ENCODE assay signal across 9 cellular contexts in genomic region chr19:35247526-35248309, GRCh38. TPM values are rescaled to one million over a fixed set of nuclear protein-coding genes. Genes with fewer than 3 reads are reported as not detected.
DNase-seq lines count a peak whose midpoint lies in the region; ATAC-seq and TF ChIP-seq lines count a peak whose summit lies in the region.
"Had no signal": no experiment of that assay in that cellular context is flagged by ENCODE, and none has a peak within 500 bp of the region (broad histone marks: within the 10 kb centered on the region; RNA-seq: fewer than 3 reads in every experiment).

No MANE protein-coding gene starts in this region.

- no peaks in the 10 kb centered on the region for H3K79me2 ChIP-seq in OCI-LY3 (ENCODE audit: low read length)

- peak overlapping the region; percentile 98 for H3K4me2 ChIP-seq in OCI-LY3 (ENCODE audit: low read length)

- H3K36me3 Mint-ChIP-seq in immature natural killer cell, result peaks cover 0 to 8% (median 4%) of the 10 kb centered on the region in 3 donors

- H3K27ac Mint-ChIP-seq in immature natural killer cell, result peak overlapping the region in 3 of 6 donors; percentile 40 to 74 (median 58)

- peaks cover 8 to 36% (median 19%) of the 10 kb centered on the region in 3 donors for H3K27me3 Mint-ChIP-seq in immature natural killer cell (ENCODE audit: low read depth in 3 of 3)

- H3K4me1 Mint-ChIP-seq in immature natural killer cell, result peaks cover 22 to 23% of the 10 kb centered on the region in 2 donors

- DNase-seq in SIG-M5 treated with dmso at 0.1 percent for 504 hours (lab: John Stamatoyannopoulos, UW; ENCODE audit: unreplicated experiment) (peak; percentile 20), SIG-M5 (lab: John Stamatoyannopoulos, UW) (no peak), immature natural killer cell (peak; percentile 14 to 24 (median 21)), SKM-1 treated with dmso at 0.1 percent for 144 hours (lab: John Stamatoyannopoulos, UW; ENCODE audit: unreplicated experiment) (no peak)
- DNase-seq in activated naive CD8-positive, alpha-beta T cell treated with anti-CD3 and anti-CD28 coated beads, Interleukin-2, amount 50 U/mL, for 16 hours (ENCODE audit: low read depth, low spot score), result peak; percentile 33
- DNase-seq in stimulated activated CD4-positive, alpha-beta T cell treated with anti-CD3 and anti-CD28 coated beads, Interleukin-2, amount 100 ng/mL, for 4 hours (ENCODE audit: low read depth), result peak; percentile 50

- H4K20me1 ChIP-seq in OCI-LY3 (ENCODE audit: insufficient read depth, low read length), result no peaks in the 10 kb centered on the region

- H3K9me3 ChIP-seq in OCI-LY3 (ENCODE audit: insufficient read depth, low read length), result peaks cover 3% of the 10 kb centered on the region; the same call in 1 of the 2 replicates

- H3K4me3 ChIP-seq in OCI-LY3 (ENCODE audit: low read length), result peak overlapping the region; percentile 82

- peaks cover 40% of the 10 kb centered on the region for H3K27me3 ChIP-seq in OCI-LY3 (ENCODE audit: low read depth, low read length)

- H3K36me3 ChIP-seq in OCI-LY3 (replicated peaks; ENCODE audit: low read depth, low read length), result no peaks in the 10 kb centered on the region

- ATAC-seq in HG03196 (IDR thresholded peaks at IDR 0.05; ENCODE audit: unreplicated experiment), result peak; percentile 37

- peak overlapping the region; percentile 73 to 87 (median 84) for H3K4me3 Mint-ChIP-seq in immature natural killer cell

- H3K27ac ChIP-seq in OCI-LY3 (ENCODE audit: low read length), result no peak overlapping the region

- H3K9me3 Mint-ChIP-seq in immature natural killer cell, result peaks cover 0 to 5% (median 0%) of the 10 kb centered on the region in 6 donors

- peaks cover 10% of the 10 kb centered on the region for H3K4me1 ChIP-seq in OCI-LY3 (ENCODE audit: low read length)

- H3K9ac ChIP-seq in OCI-LY3 (ENCODE audit: low read length), result peak overlapping the region; percentile 46

- peak; percentile 60 for TF ChIP-seq CTCF in OCI-LY3 (IDR thresholded peaks at IDR 0.05; ENCODE audit: low read depth, low read length)

- peak overlapping the region; percentile 27 for H2AFZ ChIP-seq in OCI-LY3 (ENCODE audit: low read depth, low read length)

RNA-seq across cellular contexts. Expression of gene LSR, which starts 1.1 kb away (rescaled TPM):
- 10 to 100 TPM in 2 of 3 donors, 1 to 10 TPM in 1; 5.3 to 14.2 (median 11.8) TPM for polyA plus RNA-seq in immature natural killer cell

RNA-seq across cellular contexts. Expression of gene FAM187B, which starts 19.2 kb away (rescaled TPM):
- polyA plus RNA-seq in immature natural killer cell, result not detected
- polyA plus RNA-seq: AG04450 had no signal

RNA-seq across cellular contexts. Expression of gene USF2, which starts 21.0 kb away (rescaled TPM):
- polyA plus RNA-seq in immature natural killer cell, result 10 to 100 TPM in 1 of 3 donors, 1 to 10 TPM in 1, under 1 TPM in 1; 0.29 to 10.4 (median 7.6) TPM

RNA-seq across cellular contexts. Expression of gene HAMP, which starts 34.6 kb away (rescaled TPM):
- 1 to 10 TPM in 1 of 3 donors, not detected in 2; 1.1 TPM for polyA plus RNA-seq in immature natural killer cell
- polyA plus RNA-seq: AG04450 had no signal

RNA-seq across cellular contexts. Expression of gene MAG, which starts 44.2 kb away (rescaled TPM):
- not detected for polyA plus RNA-seq in immature natural killer cell
- polyA plus RNA-seq: AG04450 had no signal

Comparison
In these comparisons a context has a peak if more than half of its experiments do, and no peak if none do; other contexts are left out.
1. DNase-seq: peak in SIG-M5 treated with dmso at 0.1 percent for 504 hours (single experiment), activated naive CD8-positive, alpha-beta T cell treated with anti-CD3 and anti-CD28 coated beads, Interleukin-2, amount 50 U/mL, for 16 hours (single experiment), immature natural killer cell (3 of 3) and stimulated activated CD4-positive, alpha-beta T cell treated with anti-CD3 and anti-CD28 coated beads, Interleukin-2, amount 100 ng/mL, for 4 hours (single experiment); none in SIG-M5 (single experiment) and SKM-1 treated with dmso at 0.1 percent for 144 hours (single experiment).